12 cellular contexts compared by ENCODE assay signal in the genomic region with DNA sequence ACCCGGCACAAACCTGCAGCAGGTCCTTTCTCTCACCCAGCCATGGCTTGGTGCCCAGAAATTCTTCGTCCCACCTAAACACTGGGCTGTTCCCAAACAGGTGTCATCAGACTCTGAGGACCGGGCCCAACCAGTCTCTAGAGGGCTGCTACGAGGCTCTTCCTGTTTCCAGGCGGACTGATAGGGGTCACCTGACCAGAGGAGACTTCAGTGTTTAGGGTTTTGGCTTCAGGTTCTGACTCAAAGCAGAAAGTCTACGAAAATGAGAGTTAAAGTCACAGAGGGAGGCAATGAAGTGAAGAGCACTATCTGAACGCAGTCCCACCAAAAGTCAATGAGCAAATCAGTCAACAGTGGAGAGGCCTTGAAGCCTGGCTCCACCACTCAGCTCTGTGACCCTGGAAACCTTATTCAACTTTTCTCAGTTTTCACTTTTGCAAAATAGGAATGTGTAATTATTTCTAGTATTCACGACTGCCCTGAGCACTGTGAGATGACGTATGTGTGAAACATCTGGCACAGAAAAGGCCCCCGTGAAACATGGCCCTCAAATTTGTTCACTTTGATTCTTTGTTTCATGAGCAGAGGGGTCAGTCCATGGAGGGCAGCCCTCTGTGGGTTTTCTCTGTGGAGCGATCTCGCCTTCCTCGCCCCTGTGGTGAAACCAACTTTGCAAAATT.
DNase-seq lines count a peak whose midpoint lies in the region; ATAC-seq and TF ChIP-seq lines count a peak whose summit lies in the region.
"Had no signal": no experiment of that assay in that cellular context is flagged by ENCODE, and none has a peak within 500 bp of the region (broad histone marks: within the 10 kb centered on the region; RNA-seq: fewer than 3 reads in every experiment).

No MANE protein-coding gene starts in this region.

- no peak overlapping the region for H4K12ac ChIP-seq in trophoblast cell (ENCODE audit: low read depth, low read length)

- WGBS in trophoblast cell (ENCODE audit: extremely low coverage, insufficient coverage, insufficient read length): no CpG with 5 or more reads among the region's 13 CpGs

- H3K4me1 ChIP-seq in trophoblast cell (ENCODE audit: control insufficient read depth in 1 of 2, insufficient read depth in 2 of 2, low read length in 2 of 2) (peaks cover 3 to 7% of the 10 kb centered on the region in 2 experiments), BE2C (peaks cover 2% of the 10 kb centered on the region; the same call in 1 of the 2 replicates)
- H3K4me1 ChIP-seq: stomach had no signal

- no peak for TF ChIP-seq CTCF in BE2C (IDR thresholded peaks at IDR 0.05; ENCODE audit: low read depth, low read length)

- DNase-seq in trophoblast cell (no peak), NCI-H1694 treated with DMSO at 0.1 percent for 48 hours (lab: John Stamatoyannopoulos, UW) (no peak), BE2C (no peak)
- DNase-seq in activated T-cell treated with anti-CD3 and anti-CD28 coated beads, Interleukin-2, amount 50 U/mL, for 24 hours: no peak
- DNase-seq: activated CD4-positive, alpha-beta T cell treated with anti-CD3 and anti-CD28 coated beads for 36 hours; IMR-90; stomach had no signal

- H3K4ac ChIP-seq in trophoblast cell (ENCODE audit: low read depth, low read length): no peak overlapping the region

- H3K27ac Mint-ChIP-seq in activated T-cell treated with anti-CD3 and anti-CD28 coated beads, Interleukin-2, amount 50 U/mL, for 24 hours: no peak overlapping the region
- H3K27ac Mint-ChIP-seq: activated CD4-positive, alpha-beta T cell treated with anti-CD3 and anti-CD28 coated beads for 36 hours; memory B cell had no signal

- no peaks in the 10 kb centered on the region for H3K79me2 ChIP-seq in trophoblast cell (ENCODE audit: control insufficient read depth, insufficient read depth, low read length, poor library complexity)

- ATAC-seq in GM18907 (IDR thresholded peaks at IDR 0.05; ENCODE audit: unreplicated experiment) (peak; percentile 94), GM21717 (IDR thresholded peaks at IDR 0.05; ENCODE audit: unreplicated experiment) (peak; percentile 94), HG03354 (IDR thresholded peaks at IDR 0.05; ENCODE audit: poor library complexity, severe bottlenecking, unreplicated experiment) (peak; percentile 90)
- ATAC-seq: activated CD4-positive, alpha-beta T cell treated with anti-CD3 and anti-CD28 coated beads for 36 hours had no signal

- H3K36me3 ChIP-seq in trophoblast cell (ENCODE audit: control insufficient read depth in 1 of 2, insufficient read depth in 2 of 2, low read length in 2 of 2) (no peaks in the 10 kb centered on the region), BE2C (no peaks in the 10 kb centered on the region)
- H3K36me3 ChIP-seq: stomach had no signal

- H4K91ac ChIP-seq in trophoblast cell (ENCODE audit: low read depth, low read length): peak overlapping the region; percentile 15

- H2BK120ac ChIP-seq in trophoblast cell (ENCODE audit: insufficient read depth, low read length, poor library complexity): no peak overlapping the region

- no peak overlapping the region for H3K14ac ChIP-seq in trophoblast cell (ENCODE audit: low read length)

- no peak overlapping the region for H3K23ac ChIP-seq in trophoblast cell (ENCODE audit: low read length)

- H3K4me3 ChIP-seq in trophoblast cell (ENCODE audit: low read depth, low read length) (no peak overlapping the region), BE2C (ENCODE audit: low read depth, low read length) (no peak overlapping the region)
- H3K4me3 ChIP-seq: skin epidermis, stomach had no signal

- no peaks in the 10 kb centered on the region for H3K79me1 ChIP-seq in trophoblast cell (ENCODE audit: low read length)

- no peak overlapping the region for H4K8ac ChIP-seq in trophoblast cell (ENCODE audit: low read depth, low read length)

- H3K9ac ChIP-seq in trophoblast cell (ENCODE audit: low read length): no peak overlapping the region

- no peak overlapping the region for H3K27ac ChIP-seq in trophoblast cell (ENCODE audit: low read depth, low read length)
- H3K27ac ChIP-seq: skin epidermis, stomach had no signal

- H3K4me2 ChIP-seq in trophoblast cell (ENCODE audit: low read length): no peak overlapping the region

- no peak overlapping the region for H3K18ac ChIP-seq in trophoblast cell (ENCODE audit: low read length)

- no peaks in the 10 kb centered on the region for H3K27me3 ChIP-seq in trophoblast cell (ENCODE audit: insufficient read depth, low read length)
- H3K27me3 ChIP-seq in BE2C: no peaks in the 10 kb centered on the region
- H3K27me3 ChIP-seq: stomach had no signal

- peaks cover 2% of the 10 kb centered on the region for H3K9me3 ChIP-seq in trophoblast cell (ENCODE audit: insufficient read depth, low read depth, low read length)
- no peaks in the 10 kb centered on the region for H3K9me3 ChIP-seq in BE2C
- H3K9me3 ChIP-seq: stomach had no signal

- H3K4me1 Mint-ChIP-seq in activated T-cell treated with anti-CD3 and anti-CD28 coated beads, Interleukin-2, amount 50 U/mL, for 24 hours (ENCODE audit: low read depth): no peaks in the 10 kb centered on the region
- H3K4me1 Mint-ChIP-seq: activated CD4-positive, alpha-beta T cell treated with anti-CD3 and anti-CD28 coated beads for 36 hours had no signal

- H2AFZ ChIP-seq in trophoblast cell (ENCODE audit: insufficient read depth, low read length, poor library complexity): no peak overlapping the region

- no peak overlapping the region for H2BK5ac ChIP-seq in trophoblast cell (ENCODE audit: low read depth, low read length, poor library complexity)

- H2BK12ac ChIP-seq in trophoblast cell (ENCODE audit: low read length): no peak overlapping the region

- H3K36me3 Mint-ChIP-seq in activated T-cell treated with anti-CD3 and anti-CD28 coated beads, Interleukin-2, amount 50 U/mL, for 24 hours (ENCODE audit: low read depth): no peaks in the 10 kb centered on the region
- H3K36me3 Mint-ChIP-seq: memory B cell had no signal

- no peak overlapping the region for H2AK5ac ChIP-seq in trophoblast cell (ENCODE audit: low read length)

- H3K27me3 Mint-ChIP-seq in activated T-cell treated with anti-CD3 and anti-CD28 coated beads, Interleukin-2, amount 50 U/mL, for 24 hours: no peaks in the 10 kb centered on the region
- H3K27me3 Mint-ChIP-seq: activated CD4-positive, alpha-beta T cell treated with anti-CD3 and anti-CD28 coated beads for 36 hours; memory B cell had no signal

- H3K4me3 Mint-ChIP-seq in activated T-cell treated with anti-CD3 and anti-CD28 coated beads, Interleukin-2, amount 50 U/mL, for 24 hours: no peak overlapping the region
- H3K4me3 Mint-ChIP-seq: activated CD4-positive, alpha-beta T cell treated with anti-CD3 and anti-CD28 coated beads for 36 hours; memory B cell had no signal

- H3K9me3 Mint-ChIP-seq in activated T-cell treated with anti-CD3 and anti-CD28 coated beads, Interleukin-2, amount 50 U/mL, for 24 hours: no peaks in the 10 kb centered on the region
- H3K9me3 Mint-ChIP-seq: memory B cell had no signal
